ENCODE assay signal across 23 cellular contexts in genomic region chr22:20138417-20138738, GRCh38. TPM values are rescaled to one million over a fixed set of nuclear protein-coding genes. Genes with fewer than 3 reads are reported as not detected.
DNase-seq lines count a peak whose midpoint lies in the region; ATAC-seq and TF ChIP-seq lines count a peak whose summit lies in the region.
"Had no signal": no experiment of that assay in that cellular context is flagged by ENCODE, and none has a peak within 500 bp of the region (broad histone marks: within the 10 kb centered on the region; RNA-seq: fewer than 3 reads in every experiment).

No MANE protein-coding gene starts in this region.

- H3K27ac Mint-ChIP-seq in stimulated activated effector memory CD8-positive, alpha-beta T cell treated with anti-CD3 and anti-CD28 coated beads, Interleukin-12 subunit alpha, Interleukin-12 subunit beta, amount 100 ng/mL, for 72 hours: no peak overlapping the region
- H3K27ac Mint-ChIP-seq: activated CD4-positive, alpha-beta T cell treated with anti-CD3 and anti-CD28 coated beads, Interleukin-2, amount 10 ng/mL, durations not matched to agents 24 days and 14 days; activated naive CD8-positive, alpha-beta T cell treated with anti-CD3 and anti-CD28 coated beads, Interleukin-2, amount 50 U/mL, for 24 hours; mesothelial cell of epicardium; progenitor cell of endocrine pancreas had no signal

- H4K91ac ChIP-seq in IMR-90 (ENCODE audit: insufficient read depth, low read depth, low read length): no peak overlapping the region

- H4K20me1 ChIP-seq in IMR-90 (ENCODE audit: insufficient read depth, low read length): peaks cover 77% of the 10 kb centered on the region

- no peak for TF ChIP-seq RAD21 in IMR-90 (IDR thresholded peaks at IDR 0.05; ENCODE audit: low read length)

- H2AK9ac ChIP-seq in IMR-90 (replicated peaks; ENCODE audit: low read depth, low read length, poor library complexity): peak overlapping the region; percentile 5

- BruUV-seq in IMR-90 (replicated peaks; lab: Mats Ljungman, UMichigan): no TSS peak

- H2BK20ac ChIP-seq in IMR-90 (ENCODE audit: low read depth, low read length): no peak overlapping the region

- peaks cover 42% of the 10 kb centered on the region for H3K4me1 Mint-ChIP-seq in stimulated activated effector memory CD8-positive, alpha-beta T cell treated with anti-CD3 and anti-CD28 coated beads, Interleukin-12 subunit alpha, Interleukin-12 subunit beta, amount 100 ng/mL, for 72 hours

- no peak overlapping the region for H3K18ac ChIP-seq in IMR-90 (ENCODE audit: low read depth, low read length)

- no peaks in the 10 kb centered on the region for H3K9me3 Mint-ChIP-seq in stimulated activated effector memory CD8-positive, alpha-beta T cell treated with anti-CD3 and anti-CD28 coated beads, Interleukin-12 subunit alpha, Interleukin-12 subunit beta, amount 100 ng/mL, for 72 hours
- H3K9me3 Mint-ChIP-seq: activated CD4-positive, alpha-beta T cell treated with anti-CD3 and anti-CD28 coated beads, Interleukin-2, amount 10 ng/mL, durations not matched to agents 24 days and 14 days; activated naive CD8-positive, alpha-beta T cell treated with anti-CD3 and anti-CD28 coated beads, Interleukin-2, amount 50 U/mL, for 24 hours; mesothelial cell of epicardium; nephron progenitor cell had no signal

- H2AK5ac ChIP-seq in IMR-90 (ENCODE audit: low read depth, low read length): no peak overlapping the region

- ATAC-seq in IMR-90 (ENCODE audit: low read depth): no peak
- no peak for ATAC-seq in stimulated activated effector memory CD8-positive, alpha-beta T cell treated with anti-CD3 and anti-CD28 coated beads, Interleukin-12 subunit alpha, Interleukin-12 subunit beta, amount 100 ng/mL, for 72 hours
- ATAC-seq: activated naive CD8-positive, alpha-beta T cell treated with anti-CD3 and anti-CD28 coated beads, Interleukin-2, amount 50 U/mL, for 24 hours had no signal

- no peak overlapping the region for H3K4ac ChIP-seq in IMR-90 (ENCODE audit: low read depth, low read length)

- intact Hi-C loops in IMR-90 (cut with micrococcal nuclease): no loop called here
- intact Hi-C loops in left ventricle myocardium inferior (cut with micrococcal nuclease): no loop called here

- H3K36me3 Mint-ChIP-seq in stimulated activated effector memory CD8-positive, alpha-beta T cell treated with anti-CD3 and anti-CD28 coated beads, Interleukin-12 subunit alpha, Interleukin-12 subunit beta, amount 100 ng/mL, for 72 hours: peaks cover 6% of the 10 kb centered on the region
- H3K36me3 Mint-ChIP-seq: mesothelial cell of epicardium had no signal

- H4K5ac ChIP-seq in IMR-90 (ENCODE audit: low read depth, low read length): no peak overlapping the region

- H2BK15ac ChIP-seq in IMR-90 (ENCODE audit: low read depth, low read length): no peak overlapping the region

- no peak overlapping the region for H3K4me2 ChIP-seq in IMR-90 (ENCODE audit: low read depth, low read length)

- no peak overlapping the region for H2BK5ac ChIP-seq in IMR-90 (ENCODE audit: low read depth, low read length, poor library complexity, severe bottlenecking)

- no peak overlapping the region for H3K23ac ChIP-seq in IMR-90 (ENCODE audit: low read depth, low read length)

- dilution Hi-C loops in IMR-90 (cut with HindIII; ENCODE audit: low sequenced_read_pairs, unreplicated experiment): no loop called here

- H4K8ac ChIP-seq in IMR-90 (ENCODE audit: low read depth in 2 of 2, low read length in 2 of 2): no peak overlapping the region

- H3K4me3 ChIP-seq in IMR-90 (ENCODE audit: insufficient read depth, low read depth, low read length) (no peak overlapping the region), left ventricle myocardium inferior (peak overlapping the region; percentile 44)
- H3K4me3 ChIP-seq: stomach, upper lobe of left lung had no signal

- POLR2A ChIA-PET in IMR-90 (lab: Charles Lee; ENCODE audit: unreplicated experiment): no interaction called here

- H2AFZ ChIP-seq in IMR-90 (replicated peaks; ENCODE audit: low read length, poor library complexity): no peak overlapping the region

- H3K9me3 ChIP-seq in IMR-90 (ENCODE audit: control insufficient read depth, insufficient read depth, low read length) (no peaks in the 10 kb centered on the region), left ventricle myocardium inferior (replicated peaks) (no peaks in the 10 kb centered on the region)
- H3K9me3 ChIP-seq: stomach, upper lobe of left lung had no signal

- peaks cover 20 to 90% of the 10 kb centered on the region in 2 experiments for H3K79me1 ChIP-seq in IMR-90 (ENCODE audit: low read depth in 1 of 2, low read length in 2 of 2)

- H3K56ac ChIP-seq in IMR-90 (ENCODE audit: extremely low read depth, insufficient read depth, low read length): no peak overlapping the region

- no peak for TF ChIP-seq CTCF in IMR-90 (conservative IDR thresholded peaks at IDR 0.05; ENCODE audit: low read depth, low read length)
- TF ChIP-seq CTCF in left ventricle myocardium inferior (IDR thresholded peaks at IDR 0.05; ENCODE audit: borderline replicate concordance): no peak

- H3K9me1 ChIP-seq in IMR-90 (ENCODE audit: insufficient read depth, low read length): peaks cover 18% of the 10 kb centered on the region

- H3K4me3 Mint-ChIP-seq in stimulated activated effector memory CD8-positive, alpha-beta T cell treated with anti-CD3 and anti-CD28 coated beads, Interleukin-12 subunit alpha, Interleukin-12 subunit beta, amount 100 ng/mL, for 72 hours: no peak overlapping the region
- H3K4me3 Mint-ChIP-seq: activated CD4-positive, alpha-beta T cell treated with anti-CD3 and anti-CD28 coated beads, Interleukin-2, amount 10 ng/mL, durations not matched to agents 24 days and 14 days; activated naive CD8-positive, alpha-beta T cell treated with anti-CD3 and anti-CD28 coated beads, Interleukin-2, amount 50 U/mL, for 24 hours; mesothelial cell of epicardium; nephron progenitor cell had no signal

- H3K36me3 ChIP-seq in IMR-90 (ENCODE audit: control insufficient read depth, insufficient read depth, low read length): peaks cover 8% of the 10 kb centered on the region
- H3K36me3 ChIP-seq in left ventricle myocardium inferior: peaks cover 20% of the 10 kb centered on the region

- no peak for TF ChIP-seq POLR2A in IMR-90 (IDR thresholded peaks at IDR 0.05; ENCODE audit: low read depth, low read length)

- 58% methylated on average over 4 of the region's 4 CpGs; no CpG with 5 or more reads in 1 of the 2 experiments for WGBS in IMR-90 (ENCODE audit: extremely low coverage in 2 of 2, insufficient read length in 1 of 2), 2 experiments

- no peak overlapping the region for H2BK120ac ChIP-seq in IMR-90 (ENCODE audit: low read depth, low read length)

- DNase-seq in IMR-90: no peak
- DNase-seq in caudate nucleus (lab: John Stamatoyannopoulos, UW): peak in 16 of 61 donors; percentile 8 to 66 (median 46)
- DNase-seq in left ventricle myocardium inferior: no peak
- DNase-seq in stimulated activated effector memory CD8-positive, alpha-beta T cell treated with anti-CD3 and anti-CD28 coated beads, Interleukin-12 subunit alpha, Interleukin-12 subunit beta, amount 100 ng/mL, for 72 hours (ENCODE audit: low spot score in 2 of 2): no peak
- DNase-seq in GM19240 (ENCODE audit: insufficient read length, low spot score): no peak
- no peak for DNase-seq in 8988T
- DNase-seq: activated CD4-positive, alpha-beta T cell treated with anti-CD3 and anti-CD28 coated beads, Interleukin-2, amount 10 ng/mL, durations not matched to agents 24 days and 14 days; activated naive CD8-positive, alpha-beta T cell treated with anti-CD3 and anti-CD28 coated beads, Interleukin-2, amount 50 U/mL, for 24 hours; AML-193; NCI-H2227 treated with DMSO at 0.1 percent for 48 hours; NCI-H774; nephron progenitor cell; OCI-M1; SHP77 treated with DMSO at 0.1 percent for 48 hours; stimulated activated CD4-positive, alpha-beta T cell treated with anti-CD3 and anti-CD28 coated beads, Interleukin-4, amount 100 ng/mL, for 1 hour; stomach; T-helper 1 cell had no signal

- H3K4me1 ChIP-seq in IMR-90 (ENCODE audit: control insufficient read depth, insufficient read depth, low read length) (peaks cover 22% of the 10 kb centered on the region), left ventricle myocardium inferior (peaks cover 56% of the 10 kb centered on the region)

- H3K14ac ChIP-seq in IMR-90 (replicated peaks; ENCODE audit: low read depth, low read length): no peak overlapping the region

- H3K27me3 ChIP-seq in IMR-90 (ENCODE audit: control insufficient read depth, insufficient read depth, low read length) (no peaks in the 10 kb centered on the region), left ventricle myocardium inferior (ENCODE audit: low read depth) (no peaks in the 10 kb centered on the region)
- H3K27me3 ChIP-seq: stomach, upper lobe of left lung had no signal

- in situ Hi-C loops in IMR-90 (cut with MboI; ENCODE audit: low sequenced_read_pairs): no loop called here

- H3K27ac ChIP-seq in IMR-90 (ENCODE audit: insufficient read depth, low read length): no peak overlapping the region
- H3K27ac ChIP-seq in caudate nucleus (ENCODE audit: low read depth, low read length): peak overlapping the region; percentile 87
- peak overlapping the region; percentile 81 for H3K27ac ChIP-seq in left ventricle myocardium inferior (replicated peaks)
- H3K27ac ChIP-seq in temporal lobe (ENCODE audit: low read depth, low read length): peak overlapping the region; percentile 77
- H3K27ac ChIP-seq: HL-60, upper lobe of left lung had no signal

- CTCF ChIA-PET in IMR-90 (lab: Yijun Ruan, JAX): no interaction called here

- no peak overlapping the region for H3K9ac ChIP-seq in IMR-90 (ENCODE audit: low read depth, low read length)

RNA-seq across cellular contexts. Expression of gene ZDHHC8, which starts 6.8 kb away (rescaled TPM):
- total RNA-seq in IMR-90 (2012; rRNA removed): 2.5 and 4.4 TPM in 2 replicates
- 72.6 and 75.6 TPM in 2 replicates for polyA plus RNA-seq in IMR-90 (2012; rRNA removed)
- polyA plus RNA-seq in IMR-90 (2012; cell fraction: cytosol; rRNA removed): 49.9 and 121 TPM in 2 replicates
- polyA plus RNA-seq in IMR-90 (2012; cell fraction: nucleus; rRNA removed; ENCODE audit: low replicate concordance): 275 and 805 TPM in 2 replicates
- 42.4 TPM for total RNA-seq in left ventricle myocardium inferior
- 6.6 TPM for total RNA-seq in temporal lobe

RNA-seq across cellular contexts. Expression of gene CCDC188, which starts 12.5 kb away (rescaled TPM):
- total RNA-seq in IMR-90 (2012; rRNA removed): not detected in 2 replicates
- polyA plus RNA-seq in IMR-90 (2012; rRNA removed): 0.10 and 0.32 TPM in 2 replicates
- polyA plus RNA-seq in IMR-90 (2012; cell fraction: cytosol; rRNA removed): 0.09 TPM in 1 of 2 replicates, not detected in the other
- 1.7 and 4.3 TPM in 2 replicates for polyA plus RNA-seq in IMR-90 (2012; cell fraction: nucleus; rRNA removed; ENCODE audit: low replicate concordance)
- not detected for total RNA-seq in left ventricle myocardium inferior
- total RNA-seq in temporal lobe: 1.5 TPM
- total RNA-seq: activated CD4-positive, alpha-beta T cell treated with anti-CD3 and anti-CD28 coated beads, Interleukin-2, amount 10 ng/mL, durations not matched to agents 24 days and 14 days; bronchial epithelial cell; mesothelial cell of epicardium had no signal

RNA-seq across cellular contexts. Expression of gene TRMT2A, which starts 21.4 kb away (rescaled TPM):
- total RNA-seq in IMR-90 (2012; rRNA removed) (12.8 and 22.0 TPM in 2 replicates), left ventricle myocardium inferior (27.8 TPM), temporal lobe (22.1 TPM)
- polyA plus RNA-seq in IMR-90 (2012; rRNA removed): 39.1 and 46.4 TPM in 2 replicates
- 17.4 and 20.9 TPM in 2 replicates for polyA plus RNA-seq in IMR-90 (2012; cell fraction: cytosol; rRNA removed)
- polyA plus RNA-seq in IMR-90 (2012; cell fraction: nucleus; rRNA removed; ENCODE audit: low replicate concordance): 229 and 533 TPM in 2 replicates

RNA-seq across cellular contexts. Expression of gene RANBP1, which starts 22.5 kb away (rescaled TPM):
- total RNA-seq in IMR-90 (2012; rRNA removed) (173 and 271 TPM in 2 replicates), left ventricle myocardium inferior (39.6 TPM), temporal lobe (102 TPM)
- 376 and 419 TPM in 2 replicates for polyA plus RNA-seq in IMR-90 (2012; rRNA removed)
- polyA plus RNA-seq in IMR-90 (2012; cell fraction: cytosol; rRNA removed): 171 and 509 TPM in 2 replicates
- 88.9 and 183 TPM in 2 replicates for polyA plus RNA-seq in IMR-90 (2012; cell fraction: nucleus; rRNA removed; ENCODE audit: low replicate concordance)

RNA-seq across cellular contexts. Expression of gene DGCR8, which starts 58.3 kb away (rescaled TPM):
- total RNA-seq in IMR-90 (2012; rRNA removed) (16.7 and 22.8 TPM in 2 replicates), left ventricle myocardium inferior (16.8 TPM), temporal lobe (24.8 TPM)
- polyA plus RNA-seq in IMR-90 (2012; rRNA removed): 21.5 and 25.3 TPM in 2 replicates
- 12.2 and 14.6 TPM in 2 replicates for polyA plus RNA-seq in IMR-90 (2012; cell fraction: cytosol; rRNA removed)
- 122 and 125 TPM in 2 replicates for polyA plus RNA-seq in IMR-90 (2012; cell fraction: nucleus; rRNA removed; ENCODE audit: low replicate concordance)
